In the genomic region with DNA sequence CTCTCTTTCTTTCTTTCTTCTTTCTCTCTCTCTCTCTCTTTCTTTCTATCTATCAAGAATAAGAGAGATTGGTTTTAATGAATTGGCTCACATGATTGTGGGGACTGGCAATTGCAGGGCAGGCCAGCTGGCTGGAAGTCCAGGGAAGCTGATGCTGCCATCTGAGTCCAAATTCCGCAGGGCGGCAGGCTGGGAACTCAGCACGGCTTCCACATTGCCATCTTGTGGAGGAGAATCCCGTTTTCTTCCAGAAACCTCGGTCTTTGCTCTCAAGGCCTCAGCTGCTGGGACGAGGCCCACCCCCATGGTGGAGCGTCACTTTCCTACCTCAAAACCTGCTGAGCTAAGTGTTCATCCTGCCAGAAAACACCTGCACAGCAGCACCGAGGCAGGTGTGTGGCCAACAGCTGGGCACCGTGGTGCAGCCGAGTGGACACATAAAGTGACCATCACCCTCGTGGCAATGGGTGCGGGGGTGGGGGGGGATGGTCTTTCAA, we compare ENCODE assay signal across 14 cellular contexts. TPM values are rescaled to one million over a fixed set of nuclear protein-coding genes. Genes with fewer than 3 reads are reported as not detected.
DNase-seq lines count a peak whose midpoint lies in the region; ATAC-seq and TF ChIP-seq lines count a peak whose summit lies in the region.
"Had no signal": no experiment of that assay in that cellular context is flagged by ENCODE, and none has a peak within 500 bp of the region (broad histone marks: within the 10 kb centered on the region; RNA-seq: fewer than 3 reads in every experiment).

No MANE protein-coding gene starts in this region.

- DNase-seq in HT-29 (ENCODE audit: low spot score): peak; percentile 66
- no peak for DNase-seq in choroid plexus epithelial cell (ENCODE audit: low read depth)
- peak; percentile 59 for DNase-seq in left kidney (ENCODE audit: low read depth, low spot score)
- no peak for DNase-seq in stomach
- no peak for DNase-seq in activated T-cell treated with anti-CD3 and anti-CD28 coated beads, Interleukin-2, amount 50 U/mL, for 48 hours
- DNase-seq in CD4-positive, alpha-beta memory T cell: no peak
- no peak for DNase-seq in naive thymus-derived CD4-positive, alpha-beta T cell
- DNase-seq: ACHN; activated CD4-positive, alpha-beta T cell treated with anti-CD3 and anti-CD28 coated beads, Interleukin-2, amount 50 U/mL, for 1 hour; kidney glomerular epithelial cell; uterus had no signal

- peaks cover 0 to 98% (median 52%) of the 10 kb centered on the region in 3 donors for H3K27me3 ChIP-seq in stomach
- H3K27me3 ChIP-seq in CD4-positive, alpha-beta memory T cell (ENCODE audit: insufficient read depth, low read length): no peaks in the 10 kb centered on the region
- H3K27me3 ChIP-seq in naive thymus-derived CD4-positive, alpha-beta T cell (ENCODE audit: control insufficient read depth in 2 of 2, insufficient read depth in 2 of 2, low read length in 2 of 2): peaks cover 0 to 5% of the 10 kb centered on the region in 2 donors

- no peak for TF ChIP-seq POLR2A in stomach (IDR thresholded peaks at IDR 0.05)

- H3K9me3 ChIP-seq in stomach: no peaks in the 10 kb centered on the region
- no peaks in the 10 kb centered on the region for H3K9me3 ChIP-seq in CD4-positive, alpha-beta memory T cell (ENCODE audit: control insufficient read depth in 1 of 2, low read length in 2 of 2)
- H3K9me3 ChIP-seq in naive thymus-derived CD4-positive, alpha-beta T cell (ENCODE audit: control insufficient read depth in 2 of 3, low read length in 3 of 3): no peaks in the 10 kb centered on the region
- H3K9me3 ChIP-seq: uterus had no signal

- CTCF ChIA-PET in CD4-positive, alpha-beta memory T cell (lab: Charles Lee; ENCODE audit: partially characterized antibody): no interaction called here
- CTCF ChIA-PET in naive thymus-derived CD4-positive, alpha-beta T cell (lab: Charles Lee): no interaction called here

- H3K27me3 Mint-ChIP-seq in CD4-positive, alpha-beta memory T cell: peaks cover 30 to 36% of the 10 kb centered on the region in 2 donors
- peaks cover 34 to 57% (median 49%) of the 10 kb centered on the region in 5 donors for H3K27me3 Mint-ChIP-seq in naive thymus-derived CD4-positive, alpha-beta T cell

- POLR2A ChIA-PET in CD4-positive, alpha-beta memory T cell (lab: Charles Lee; ENCODE audit: partially characterized antibody): no interaction called here
- POLR2A ChIA-PET in naive thymus-derived CD4-positive, alpha-beta T cell (lab: Charles Lee): no interaction called here

- peaks cover 0 to 4% (median 2%) of the 10 kb centered on the region in 4 donors for H3K4me1 Mint-ChIP-seq in CD4-positive, alpha-beta memory T cell
- H3K4me1 Mint-ChIP-seq in naive thymus-derived CD4-positive, alpha-beta T cell: peaks cover 0 to 12% (median 4%) of the 10 kb centered on the region in 7 donors

- TF ChIP-seq CTCF in 22Rv1 (IDR thresholded peaks at IDR 0.05) (peak; percentile 29), choroid plexus epithelial cell (conservative IDR thresholded peaks at IDR 0.05; ENCODE audit: low read depth, low read length) (peak; percentile 18), stomach (IDR thresholded peaks at IDR 0.05) (no peak)

- H3K36me3 Mint-ChIP-seq in CD4-positive, alpha-beta memory T cell: no peaks in the 10 kb centered on the region
- peaks cover 0 to 5% (median 0%) of the 10 kb centered on the region in 5 donors for H3K36me3 Mint-ChIP-seq in naive thymus-derived CD4-positive, alpha-beta T cell

- no peaks in the 10 kb centered on the region for H3K9me3 Mint-ChIP-seq in CD4-positive, alpha-beta memory T cell
- H3K9me3 Mint-ChIP-seq in naive thymus-derived CD4-positive, alpha-beta T cell: peaks cover 0 to 4% (median 0%) of the 10 kb centered on the region in 11 donors
- H3K9me3 Mint-ChIP-seq: nephron; T-helper 1 cell treated with Interleukin-12 subunit alpha and Interleukin-12 subunit beta and Interleukin-4 antibody, amounts not matched to agents 30 μg/mL and 1 μg/mL, for 36 hours had no signal

- intact Hi-C loops in stomach (cut with DNase I; ENCODE audit: low total_unique reads): no loop called here
- intact Hi-C loops in CD4-positive, alpha-beta memory T cell (cut with micrococcal nuclease): no loop called here
- intact Hi-C loops in naive thymus-derived CD4-positive, alpha-beta T cell (cut with micrococcal nuclease): no loop called here

- no peaks in the 10 kb centered on the region for H3K36me3 ChIP-seq in stomach
- no peaks in the 10 kb centered on the region for H3K36me3 ChIP-seq in CD4-positive, alpha-beta memory T cell (ENCODE audit: insufficient read depth, low read length)
- H3K36me3 ChIP-seq in naive thymus-derived CD4-positive, alpha-beta T cell (ENCODE audit: control insufficient read depth in 2 of 3, insufficient read depth in 3 of 3, low read length in 3 of 3): no peaks in the 10 kb centered on the region
- H3K36me3 ChIP-seq: uterus had no signal

- no peak for TF ChIP-seq EP300 in stomach (IDR thresholded peaks at IDR 0.05)

- no peak overlapping the region for H3K27ac Mint-ChIP-seq in CD4-positive, alpha-beta memory T cell
- H3K27ac Mint-ChIP-seq in naive thymus-derived CD4-positive, alpha-beta T cell: no peak overlapping the region
- H3K27ac Mint-ChIP-seq: nephron; T-helper 1 cell treated with Interleukin-12 subunit alpha and Interleukin-12 subunit beta and Interleukin-4 antibody, amounts not matched to agents 30 μg/mL and 1 μg/mL, for 36 hours had no signal

- H3K4me3 ChIP-seq in choroid plexus epithelial cell (ENCODE audit: low read depth, low read length) (no peak overlapping the region), stomach (no peak overlapping the region)
- H3K4me3 ChIP-seq in CD4-positive, alpha-beta memory T cell (ENCODE audit: low read length in 2 of 2): no peak overlapping the region
- H3K4me3 ChIP-seq in naive thymus-derived CD4-positive, alpha-beta T cell (ENCODE audit: low read length): no peak overlapping the region
- H3K4me3 ChIP-seq: uterus had no signal

- peaks cover 11 to 21% (median 16%) of the 10 kb centered on the region in 4 donors for H3K4me1 ChIP-seq in stomach
- H3K4me1 ChIP-seq in CD4-positive, alpha-beta memory T cell (ENCODE audit: insufficient read depth, low read length): no peaks in the 10 kb centered on the region
- H3K4me1 ChIP-seq in naive thymus-derived CD4-positive, alpha-beta T cell (ENCODE audit: control insufficient read depth in 2 of 2, insufficient read depth in 2 of 2, low read length in 2 of 2): no peaks in the 10 kb centered on the region
- H3K4me1 ChIP-seq: uterus had no signal

- no peak for ATAC-seq in naive thymus-derived CD4-positive, alpha-beta T cell

- WGBS in stomach, 5 donors: 34 to 45% (median 39%) methylated on average over 7 to 12 of the region's 12 CpGs

- no peak overlapping the region for H3K4me3 Mint-ChIP-seq in CD4-positive, alpha-beta memory T cell
- no peak overlapping the region for H3K4me3 Mint-ChIP-seq in naive thymus-derived CD4-positive, alpha-beta T cell
- H3K4me3 Mint-ChIP-seq: nephron; T-helper 1 cell treated with Interleukin-12 subunit alpha and Interleukin-12 subunit beta and Interleukin-4 antibody, amounts not matched to agents 30 μg/mL and 1 μg/mL, for 36 hours had no signal

- H3K27ac ChIP-seq in 22Rv1: no peak overlapping the region
- H3K27ac ChIP-seq in stomach: no peak overlapping the region
- H3K27ac ChIP-seq in CD4-positive, alpha-beta memory T cell (ENCODE audit: low read depth, low read length): no peak overlapping the region
- H3K27ac ChIP-seq in naive thymus-derived CD4-positive, alpha-beta T cell (ENCODE audit: low read depth, low read length): no peak overlapping the region
- H3K27ac ChIP-seq: uterus had no signal

RNA-seq across cellular contexts. Expression of a gene that starts 58.8 kb away (rescaled TPM):
- 78.8 and 83.4 TPM in 2 replicates for total RNA-seq in HT-29 (2014; rRNA removed; shearing (Covaris generic))
- total RNA-seq in stomach: 10 to 100 TPM in 3 of 5 donors, 1 to 10 TPM in 1, under 1 TPM in 1; 0.58 to 44.3 (median 20.7) TPM
- 10 to 100 TPM in 1 of 3 donors, 1 to 10 TPM in 2; 4.4 to 14.7 (median 9.0) TPM for polyA plus RNA-seq in stomach
- total RNA-seq in CD4-positive, alpha-beta memory T cell: under 1 TPM; 0.97 to 0.99 TPM
- under 1 TPM in 1 of 2 donors, not detected in 1; 0.49 TPM for polyA plus RNA-seq in CD4-positive, alpha-beta memory T cell
- total RNA-seq in naive thymus-derived CD4-positive, alpha-beta T cell: 10 to 100 TPM in 1 of 5 experiments, 1 to 10 TPM in 2, under 1 TPM in 2; 0.81 to 45.5 (median 1.4) TPM
- under 1 TPM; 0.36 to 0.39 TPM for polyA plus RNA-seq in naive thymus-derived CD4-positive, alpha-beta T cell

Comparison
In these comparisons a context has a peak if more than half of its experiments do, and no peak if none do; other contexts are left out.
1. CTCF ChIP-seq: peak in 22Rv1 (single experiment) and choroid plexus epithelial cell (single experiment); none in stomach (0 of 7).
2. DNase-seq: peak in HT-29 (single experiment) and left kidney (single experiment); none in choroid plexus epithelial cell (single experiment), stomach (single experiment), activated T-cell treated with anti-CD3 and anti-CD28 coated beads, Interleukin-2, amount 50 U/mL, for 48 hours (0 of 2), CD4-positive, alpha-beta memory T cell (0 of 5) and naive thymus-derived CD4-positive, alpha-beta T cell (0 of 9).